In genomic region chr19:47881757-47882156, GRCh38 we compare ENCODE assay signal across 31 cellular contexts. TPM values are rescaled to one million over a fixed set of nuclear protein-coding genes. Genes with fewer than 3 reads are reported as not detected.
"Had no signal": no experiment of that assay in that cellular context is flagged by ENCODE, and none has a peak within 500 bp of the region (broad histone marks: within the 10 kb centered on the region; RNA-seq: fewer than 3 reads in every experiment).

No MANE protein-coding gene starts in this region.

- DNase-seq: activated CD4-positive, alpha-beta memory T cell treated with anti-CD3 and anti-CD28 coated beads for 36 hours; activated CD4-positive, alpha-beta T cell treated with anti-CD3 and anti-CD28 coated beads, Interleukin-2, amount 10 ng/mL, durations not matched to agents 7 days and 5 days; activated CD4-positive, CD25-positive, alpha-beta regulatory T cell; activated CD8-positive, alpha-beta memory T cell treated with anti-CD3 and anti-CD28 coated beads for 24 hours; activated gamma-delta T cell treated with Interleukin-2 at 50 U/mL for 16 hours; activated naive CD4-positive, alpha-beta T cell treated with anti-CD3 and anti-CD28 coated beads, Interleukin-2, amount 10 ng/mL, durations not matched to agents 7 days and 5 days; activated naive CD8-positive, alpha-beta T cell treated with anti-CD3 and anti-CD28 coated beads, Interleukin-2, amount 10 ng/mL, durations not matched to agents 7 days and 5 days; activated T-cell treated with anti-CD3 and anti-CD28 coated beads, Interleukin-2, amount 50 U/mL, for 4 hours; anterior cingulate cortex; cerebellar nuclear complex; NCI-H1048; NCI-H1417; NCI-H2029; NCI-H2107; NCI-H2171 treated with DMSO at 0.1 percent for 48 hours; NCI-H226; NCI-H510A; NCI-H526 treated with DMSO at 0.1 percent for 48 hours; NCI-H82; SIG-M5; T-cell; T-helper 2 cell; T1000 had no signal

- H3K4me1 Mint-ChIP-seq: activated CD4-positive, alpha-beta T cell treated with anti-CD3 and anti-CD28 coated beads, Interleukin-2, amount 10 ng/mL, durations not matched to agents 7 days and 5 days; activated naive CD4-positive, alpha-beta T cell treated with anti-CD3 and anti-CD28 coated beads, Interleukin-2, amount 10 ng/mL, durations not matched to agents 7 days and 5 days; activated naive CD8-positive, alpha-beta T cell treated with anti-CD3 and anti-CD28 coated beads, Interleukin-2, amount 10 ng/mL, durations not matched to agents 7 days and 5 days; T-cell had no signal

- H3K27ac ChIP-seq: adrenal gland, SK-N-MC had no signal

- H3K27me3 ChIP-seq: adrenal gland had no signal

- H3K27ac Mint-ChIP-seq: activated CD4-positive, alpha-beta memory T cell treated with anti-CD3 and anti-CD28 coated beads for 36 hours; activated CD4-positive, alpha-beta T cell treated with anti-CD3 and anti-CD28 coated beads, Interleukin-2, amount 10 ng/mL, durations not matched to agents 7 days and 5 days; activated naive CD4-positive, alpha-beta T cell treated with anti-CD3 and anti-CD28 coated beads, Interleukin-2, amount 10 ng/mL, durations not matched to agents 7 days and 5 days; activated naive CD8-positive, alpha-beta T cell treated with anti-CD3 and anti-CD28 coated beads, Interleukin-2, amount 10 ng/mL, durations not matched to agents 7 days and 5 days; T-cell had no signal

- H3K4me3 Mint-ChIP-seq: activated CD4-positive, alpha-beta memory T cell treated with anti-CD3 and anti-CD28 coated beads for 36 hours; activated CD4-positive, alpha-beta T cell treated with anti-CD3 and anti-CD28 coated beads, Interleukin-2, amount 10 ng/mL, durations not matched to agents 7 days and 5 days; activated naive CD4-positive, alpha-beta T cell treated with anti-CD3 and anti-CD28 coated beads, Interleukin-2, amount 10 ng/mL, durations not matched to agents 7 days and 5 days; activated naive CD8-positive, alpha-beta T cell treated with anti-CD3 and anti-CD28 coated beads, Interleukin-2, amount 10 ng/mL, durations not matched to agents 7 days and 5 days; activated T-cell treated with anti-CD3 and anti-CD28 coated beads, Interleukin-2, amount 50 U/mL, for 4 hours; T-cell had no signal

- H3K9me3 ChIP-seq: adrenal gland had no signal

- H3K36me3 Mint-ChIP-seq: activated CD4-positive, alpha-beta memory T cell treated with anti-CD3 and anti-CD28 coated beads for 36 hours; activated naive CD4-positive, alpha-beta T cell treated with anti-CD3 and anti-CD28 coated beads, Interleukin-2, amount 10 ng/mL, durations not matched to agents 7 days and 5 days; activated naive CD8-positive, alpha-beta T cell treated with anti-CD3 and anti-CD28 coated beads, Interleukin-2, amount 10 ng/mL, durations not matched to agents 7 days and 5 days; T-cell had no signal

- ATAC-seq: activated T-cell treated with anti-CD3 and anti-CD28 coated beads, Interleukin-2, amount 50 U/mL, for 4 hours; T-cell had no signal

- H3K9me3 Mint-ChIP-seq: activated CD4-positive, alpha-beta T cell treated with anti-CD3 and anti-CD28 coated beads, Interleukin-2, amount 10 ng/mL, durations not matched to agents 7 days and 5 days had no signal

- H3K4me3 ChIP-seq: SK-N-MC had no signal

- FAIRE-seq: TTC549 had no signal

RNA-seq across cellular contexts. Expression of gene SULT2A1, which starts 4.4 kb away (rescaled TPM):
- total RNA-seq: activated CD4-positive, alpha-beta memory T cell treated with anti-CD3 and anti-CD28 coated beads for 36 hours; activated CD4-positive, alpha-beta T cell treated with anti-CD3 and anti-CD28 coated beads, Interleukin-2, amount 10 ng/mL, durations not matched to agents 7 days and 5 days; activated naive CD8-positive, alpha-beta T cell treated with anti-CD3 and anti-CD28 coated beads, Interleukin-2, amount 10 ng/mL, durations not matched to agents 7 days and 5 days; cardiac septum; LHCN-M2; M059J; OCI-LY7; RPMI7951 had no signal

RNA-seq across cellular contexts. Expression of gene TPRX2, which starts 22.7 kb away (rescaled TPM):
- total RNA-seq: activated CD4-positive, alpha-beta memory T cell treated with anti-CD3 and anti-CD28 coated beads for 36 hours; activated CD4-positive, alpha-beta T cell treated with anti-CD3 and anti-CD28 coated beads, Interleukin-2, amount 10 ng/mL, durations not matched to agents 7 days and 5 days; activated naive CD8-positive, alpha-beta T cell treated with anti-CD3 and anti-CD28 coated beads, Interleukin-2, amount 10 ng/mL, durations not matched to agents 7 days and 5 days; activated T-cell treated with anti-CD3 and anti-CD28 coated beads, Interleukin-2, amount 50 U/mL, for 4 hours; adrenal gland; cardiac septum; LHCN-M2; M059J; OCI-LY7; RPMI7951; T-cell had no signal
- polyA plus RNA-seq: adrenal gland had no signal
